In genomic region chr15:82538961-82539689, GRCh38 we compare ENCODE assay signal across 8 cellular contexts. TPM values are rescaled to one million over a fixed set of nuclear protein-coding genes. Genes with fewer than 3 reads are reported as not detected.
A peak's percentile ranks its signal among the peaks of the same experiment; 100 is the strongest.
DNase-seq lines count a peak whose midpoint lies in the region; ATAC-seq and TF ChIP-seq lines count a peak whose summit lies in the region.

No MANE protein-coding gene starts in this region.

- H2AFZ ChIP-seq in PC-9 = no peak overlapping the region
- no peak overlapping the region for H2AFZ ChIP-seq in neuron (ENCODE audit: low read depth, low read length)

- H3K4me1 Mint-ChIP-seq in CD4-positive, alpha-beta memory T cell = peaks cover 12 to 39% (median 25%) of the 10 kb centered on the region in 4 donors
- peaks cover 14% of the 10 kb centered on the region for H3K4me1 Mint-ChIP-seq in endothelial cell (ENCODE audit: unreplicated experiment)

- H3K36me3 Mint-ChIP-seq in CD4-positive, alpha-beta memory T cell = peaks cover 44 to 63% of the 10 kb centered on the region in 2 donors
- peaks cover 24% of the 10 kb centered on the region for H3K36me3 Mint-ChIP-seq in endothelial cell (ENCODE audit: low read depth, unreplicated experiment)

- H3K27ac Mint-ChIP-seq in CD4-positive, alpha-beta memory T cell = peak overlapping the region; percentile 92 to 98 (median 96)
- peak overlapping the region; percentile 95 for H3K27ac Mint-ChIP-seq in endothelial cell (ENCODE audit: unreplicated experiment)

- no peaks in the 10 kb centered on the region for H3K27me3 ChIP-seq in CD4-positive, alpha-beta memory T cell (ENCODE audit: insufficient read depth, low read length)
- H3K27me3 ChIP-seq in PC-9 (ENCODE audit: insufficient read depth, low read depth) (no peaks in the 10 kb centered on the region), neuron (ENCODE audit: insufficient read depth, low read length) (no peaks in the 10 kb centered on the region)

- peaks cover 55% of the 10 kb centered on the region for H3F3A ChIP-seq in PC-9 (ENCODE audit: insufficient read depth, low read depth)

- peak overlapping the region; percentile 73 to 91 for H3K4me3 ChIP-seq in CD4-positive, alpha-beta memory T cell (ENCODE audit: low read length in 2 of 2)
- peak overlapping the region; percentile 100 for H3K4me3 ChIP-seq in PC-9
- peak overlapping the region; percentile 99 for H3K4me3 ChIP-seq in neuron (ENCODE audit: low read length)

- H4K20me1 ChIP-seq in PC-9 (ENCODE audit: insufficient read depth) = peaks cover 43% of the 10 kb centered on the region

- peak overlapping the region; percentile 94 to 99 (median 97) for H3K4me3 Mint-ChIP-seq in CD4-positive, alpha-beta memory T cell
- H3K4me3 Mint-ChIP-seq in endothelial cell (ENCODE audit: unreplicated experiment) = peak overlapping the region; percentile 97

- intact Hi-C loops in CD4-positive, alpha-beta memory T cell (cut with micrococcal nuclease) = no loop called here
- intact Hi-C loops in PC-9 (cut with micrococcal nuclease; ENCODE audit: unreplicated experiment) = no loop called here
- intact Hi-C loops in sciatic nerve (cut with DNase I) = no loop called here

- H3K36me3 ChIP-seq in CD4-positive, alpha-beta memory T cell (ENCODE audit: insufficient read depth, low read length) = peaks cover 34% of the 10 kb centered on the region
- H3K36me3 ChIP-seq in PC-9 (ENCODE audit: low read depth) (peaks cover 41% of the 10 kb centered on the region), neuron (ENCODE audit: insufficient read depth, low read length) (peaks cover 41% of the 10 kb centered on the region)

- H3K27ac ChIP-seq in CD4-positive, alpha-beta memory T cell (ENCODE audit: low read depth, low read length) = peak overlapping the region; percentile 83
- peak overlapping the region; percentile 88 for H3K27ac ChIP-seq in PC-9

- no peaks in the 10 kb centered on the region for H3K9me3 Mint-ChIP-seq in CD4-positive, alpha-beta memory T cell
- H3K9me3 Mint-ChIP-seq in endothelial cell (ENCODE audit: unreplicated experiment) = no peaks in the 10 kb centered on the region

- no peaks in the 10 kb centered on the region for H3K27me3 Mint-ChIP-seq in CD4-positive, alpha-beta memory T cell
- peaks cover 9% of the 10 kb centered on the region for H3K27me3 Mint-ChIP-seq in endothelial cell (ENCODE audit: unreplicated experiment)

- H3K9me2 ChIP-seq in PC-9 (ENCODE audit: insufficient read depth) = no peaks in the 10 kb centered on the region

- POLR2A ChIA-PET in CD4-positive, alpha-beta memory T cell (lab: Charles Lee; ENCODE audit: partially characterized antibody) = interaction anchor here (0.9 to 4.0 kb wide), 14 partner anchors 8 to 529 kb away, joined by 3 to 42 read pairs (median 6); partner anchors contain the start of genes BTBD1, C15orf40, RAMAC and WHAMM
- POLR2A ChIA-PET in PC-9 (lab: Charles Lee; ENCODE audit: unreplicated experiment) = interaction anchor here (0.6 to 0.7 kb wide), 2 partner anchors 208 to 274 kb away, joined by 5 to 7 read pairs; no protein-coding TSS in a partner anchor

- peaks cover 26% of the 10 kb centered on the region for H3K4me1 ChIP-seq in CD4-positive, alpha-beta memory T cell (ENCODE audit: insufficient read depth, low read length)
- H3K4me1 ChIP-seq in PC-9 (replicated peaks; ENCODE audit: insufficient read depth) (peaks cover 15% of the 10 kb centered on the region; the same call in 1 of the 2 replicates), neuron (ENCODE audit: insufficient read depth, low read length) (peaks cover 35% of the 10 kb centered on the region)

- BruUV-seq in PC-9 (replicated peaks; lab: Mats Ljungman, UMichigan) = no TSS peak

- no peak for ATAC-seq in sciatic nerve

- H3K4me2 ChIP-seq in PC-9 = peak overlapping the region; percentile 96

- CTCF ChIA-PET in CD4-positive, alpha-beta memory T cell (lab: Charles Lee; ENCODE audit: partially characterized antibody) = interaction anchor here (1.0 to 5.0 kb wide), 7 partner anchors 8 to 478 kb away, joined by 3 to 54 read pairs (median 5); partner anchors contain the start of gene RAMAC
- CTCF ChIA-PET in PC-9 (lab: Charles Lee) = interaction anchor here (0.6 kb wide), 1 partner anchor 12 kb away, joined by 3 read pairs; no protein-coding TSS in a partner anchor

- TF ChIP-seq CTCF in PC-9 (conservative IDR thresholded peaks at IDR 0.05) (no peak), endothelial cell (IDR thresholded peaks at IDR 0.05; ENCODE audit: unreplicated experiment) (no peak)

- H3K79me2 ChIP-seq in PC-9 (ENCODE audit: low read depth) = peaks cover 38% of the 10 kb centered on the region

- H3K9me3 ChIP-seq in CD4-positive, alpha-beta memory T cell (ENCODE audit: control insufficient read depth in 1 of 2, low read length in 2 of 2) = no peaks in the 10 kb centered on the region
- H3K9me3 ChIP-seq in PC-9 (ENCODE audit: insufficient read depth, low read depth) (no peaks in the 10 kb centered on the region), neuron (ENCODE audit: low read length) (no peaks in the 10 kb centered on the region)

- DNase-seq in CD4-positive, alpha-beta memory T cell = no peak
- DNase-seq in PC-9 = no peak
- no peak for DNase-seq in endothelial cell (ENCODE audit: low spot score)
- no peak for DNase-seq in sciatic nerve (ENCODE audit: low spot score)
- no peak for DNase-seq in NCI-H1694 treated with DMSO at 0.1 percent for 48 hours (lab: John Stamatoyannopoulos, UW)
- DNase-seq in midbrain (lab: John Stamatoyannopoulos, UW) = no peak
- DNase-seq in DMS53 treated with DMSO at 0.1 percent for 48 hours (lab: John Stamatoyannopoulos, UW; ENCODE audit: unreplicated experiment) = no peak

RNA-seq across cellular contexts. Expression of gene RPS17, which starts 1.1 kb away (rescaled TPM):
- total RNA-seq in CD4-positive, alpha-beta memory T cell = 1,000 to 10,000 TPM; 2,038 to 2,106 TPM
- polyA plus RNA-seq in CD4-positive, alpha-beta memory T cell = 1,000 to 10,000 TPM; 1,310 to 1,371 TPM
- 1,891 and 1,969 TPM in 2 replicates for total RNA-seq in PC-9 (2021)
- 1,823 TPM for total RNA-seq in endothelial cell (ENCODE audit: unreplicated experiment)
- 1,050 TPM for total RNA-seq in sciatic nerve
